1 cellular context compared by ENCODE assay signal in the genomic region with DNA sequence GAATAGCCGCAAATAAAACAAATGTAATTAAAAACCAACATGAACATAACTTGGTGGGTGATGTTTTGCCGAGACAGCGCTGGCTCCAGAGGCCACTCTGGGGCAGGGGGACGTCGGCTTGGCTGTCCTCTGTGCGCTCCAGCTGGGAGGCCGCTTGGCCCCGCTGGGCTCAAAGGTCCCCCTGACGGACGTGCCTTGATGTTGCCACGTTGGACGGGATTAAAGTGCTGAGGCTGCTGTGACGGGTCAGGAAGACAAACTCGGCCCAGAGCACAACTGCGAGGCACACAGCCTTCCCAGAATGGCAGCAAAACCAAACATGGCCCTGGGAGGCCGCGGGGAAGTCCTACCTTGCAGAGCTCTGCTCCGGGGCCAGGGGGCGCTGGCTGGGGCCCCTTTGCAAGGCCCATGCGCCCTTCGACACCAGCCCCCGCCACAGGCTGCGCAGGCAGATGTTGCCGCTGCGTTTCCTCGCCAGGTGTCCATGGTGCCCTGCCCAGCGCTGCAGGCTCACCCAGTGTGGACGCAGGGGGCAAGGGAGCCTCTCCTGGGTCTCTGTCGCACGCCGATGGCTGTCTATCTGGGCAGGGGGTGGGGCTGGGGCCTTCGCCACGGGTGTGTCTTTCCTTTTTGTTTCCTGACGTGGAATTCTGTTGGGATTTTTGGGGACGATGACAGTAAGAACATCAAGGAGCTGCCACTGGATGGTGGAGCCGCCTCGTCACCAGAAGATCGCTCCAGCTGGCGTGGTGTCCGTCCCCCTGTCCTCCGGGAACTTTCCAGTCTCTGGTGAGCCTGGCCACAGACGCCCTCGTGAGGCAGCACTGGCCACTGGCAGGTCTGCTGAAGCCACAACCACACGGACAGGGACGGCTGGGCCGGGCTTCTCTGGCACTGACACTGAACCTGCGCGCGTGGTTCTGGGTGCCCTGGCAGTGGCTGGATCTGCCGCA.
TF ChIP-seq lines count a peak whose summit lies in the region.

No MANE protein-coding gene starts in this region.

TF ChIP-seq in HepG2, 621 proteins besides CTCF, POLR2A, EP300 and RAD21 (continued from another document and continues in another):
- TF ChIP-seq, protein P1, sequence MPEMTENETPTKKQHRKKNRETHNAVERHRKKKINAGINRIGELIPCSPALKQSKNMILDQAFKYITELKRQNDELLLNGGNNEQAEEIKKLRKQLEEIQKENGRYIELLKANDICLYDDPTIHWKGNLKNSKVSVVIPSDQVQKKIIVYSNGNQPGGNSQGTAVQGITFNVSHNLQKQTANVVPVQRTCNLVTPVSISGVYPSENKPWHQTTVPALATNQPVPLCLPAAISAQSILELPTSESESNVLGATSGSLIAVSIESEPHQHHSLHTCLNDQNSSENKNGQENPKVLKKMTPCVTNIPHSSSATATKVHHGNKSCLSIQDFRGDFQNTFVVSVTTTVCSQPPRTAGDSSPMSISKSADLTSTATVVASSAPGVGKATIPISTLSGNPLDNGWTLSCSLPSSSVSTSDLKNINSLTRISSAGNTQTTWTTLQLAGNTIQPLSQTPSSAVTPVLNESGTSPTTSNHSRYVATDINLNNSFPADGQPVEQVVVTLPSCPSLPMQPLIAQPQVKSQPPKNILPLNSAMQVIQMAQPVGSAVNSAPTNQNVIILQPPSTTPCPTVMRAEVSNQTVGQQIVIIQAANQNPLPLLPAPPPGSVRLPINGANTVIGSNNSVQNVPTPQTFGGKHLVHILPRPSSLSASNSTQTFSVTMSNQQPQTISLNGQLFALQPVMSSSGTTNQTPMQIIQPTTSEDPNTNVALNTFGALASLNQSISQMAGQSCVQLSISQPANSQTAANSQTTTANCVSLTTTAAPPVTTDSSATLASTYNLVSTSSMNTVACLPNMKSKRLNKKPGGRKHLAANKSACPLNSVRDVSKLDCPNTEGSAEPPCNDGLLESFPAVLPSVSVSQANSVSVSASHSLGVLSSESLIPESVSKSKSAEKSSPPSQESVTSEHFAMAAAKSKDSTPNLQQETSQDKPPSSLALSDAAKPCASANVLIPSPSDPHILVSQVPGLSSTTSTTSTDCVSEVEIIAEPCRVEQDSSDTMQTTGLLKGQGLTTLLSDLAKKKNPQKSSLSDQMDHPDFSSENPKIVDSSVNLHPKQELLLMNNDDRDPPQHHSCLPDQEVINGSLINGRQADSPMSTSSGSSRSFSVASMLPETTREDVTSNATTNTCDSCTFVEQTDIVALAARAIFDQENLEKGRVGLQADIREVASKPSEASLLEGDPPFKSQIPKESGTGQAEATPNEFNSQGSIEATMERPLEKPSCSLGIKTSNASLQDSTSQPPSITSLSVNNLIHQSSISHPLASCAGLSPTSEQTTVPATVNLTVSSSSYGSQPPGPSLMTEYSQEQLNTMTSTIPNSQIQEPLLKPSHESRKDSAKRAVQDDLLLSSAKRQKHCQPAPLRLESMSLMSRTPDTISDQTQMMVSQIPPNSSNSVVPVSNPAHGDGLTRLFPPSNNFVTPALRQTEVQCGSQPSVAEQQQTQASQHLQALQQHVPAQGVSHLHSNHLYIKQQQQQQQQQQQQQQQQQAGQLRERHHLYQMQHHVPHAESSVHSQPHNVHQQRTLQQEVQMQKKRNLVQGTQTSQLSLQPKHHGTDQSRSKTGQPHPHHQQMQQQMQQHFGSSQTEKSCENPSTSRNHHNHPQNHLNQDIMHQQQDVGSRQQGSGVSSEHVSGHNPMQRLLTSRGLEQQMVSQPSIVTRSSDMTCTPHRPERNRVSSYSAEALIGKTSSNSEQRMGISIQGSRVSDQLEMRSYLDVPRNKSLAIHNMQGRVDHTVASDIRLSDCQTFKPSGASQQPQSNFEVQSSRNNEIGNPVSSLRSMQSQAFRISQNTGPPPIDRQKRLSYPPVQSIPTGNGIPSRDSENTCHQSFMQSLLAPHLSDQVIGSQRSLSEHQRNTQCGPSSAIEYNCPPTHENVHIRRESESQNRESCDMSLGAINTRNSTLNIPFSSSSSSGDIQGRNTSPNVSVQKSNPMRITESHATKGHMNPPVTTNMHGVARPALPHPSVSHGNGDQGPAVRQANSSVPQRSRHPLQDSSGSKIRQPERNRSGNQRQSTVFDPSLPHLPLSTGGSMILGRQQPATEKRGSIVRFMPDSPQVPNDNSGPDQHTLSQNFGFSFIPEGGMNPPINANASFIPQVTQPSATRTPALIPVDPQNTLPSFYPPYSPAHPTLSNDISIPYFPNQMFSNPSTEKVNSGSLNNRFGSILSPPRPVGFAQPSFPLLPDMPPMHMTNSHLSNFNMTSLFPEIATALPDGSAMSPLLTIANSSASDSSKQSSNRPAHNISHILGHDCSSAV (CRISPR knock-in tag; IDR thresholded peaks at IDR 0.05; ENCODE audit: borderline replicate concordance) = no peak; the same call in 1 of the 2 replicates
- TF ChIP-seq, protein P2, sequence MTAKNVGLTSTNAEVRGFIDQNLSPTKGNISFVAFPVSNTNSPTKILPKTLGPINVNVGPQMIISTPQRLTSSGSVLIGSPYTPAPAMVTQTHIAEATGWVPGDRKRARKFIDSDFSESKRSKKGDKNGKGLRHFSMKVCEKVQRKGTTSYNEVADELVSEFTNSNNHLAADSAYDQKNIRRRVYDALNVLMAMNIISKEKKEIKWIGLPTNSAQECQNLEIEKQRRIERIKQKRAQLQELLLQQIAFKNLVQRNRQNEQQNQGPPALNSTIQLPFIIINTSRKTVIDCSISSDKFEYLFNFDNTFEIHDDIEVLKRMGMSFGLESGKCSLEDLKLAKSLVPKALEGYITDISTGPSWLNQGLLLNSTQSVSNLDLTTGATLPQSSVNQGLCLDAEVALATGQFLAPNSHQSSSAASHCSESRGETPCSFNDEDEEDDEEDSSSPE (CRISPR knock-in tag; IDR thresholded peaks at IDR 0.05) = no peak
- TF ChIP-seq, protein P3, sequence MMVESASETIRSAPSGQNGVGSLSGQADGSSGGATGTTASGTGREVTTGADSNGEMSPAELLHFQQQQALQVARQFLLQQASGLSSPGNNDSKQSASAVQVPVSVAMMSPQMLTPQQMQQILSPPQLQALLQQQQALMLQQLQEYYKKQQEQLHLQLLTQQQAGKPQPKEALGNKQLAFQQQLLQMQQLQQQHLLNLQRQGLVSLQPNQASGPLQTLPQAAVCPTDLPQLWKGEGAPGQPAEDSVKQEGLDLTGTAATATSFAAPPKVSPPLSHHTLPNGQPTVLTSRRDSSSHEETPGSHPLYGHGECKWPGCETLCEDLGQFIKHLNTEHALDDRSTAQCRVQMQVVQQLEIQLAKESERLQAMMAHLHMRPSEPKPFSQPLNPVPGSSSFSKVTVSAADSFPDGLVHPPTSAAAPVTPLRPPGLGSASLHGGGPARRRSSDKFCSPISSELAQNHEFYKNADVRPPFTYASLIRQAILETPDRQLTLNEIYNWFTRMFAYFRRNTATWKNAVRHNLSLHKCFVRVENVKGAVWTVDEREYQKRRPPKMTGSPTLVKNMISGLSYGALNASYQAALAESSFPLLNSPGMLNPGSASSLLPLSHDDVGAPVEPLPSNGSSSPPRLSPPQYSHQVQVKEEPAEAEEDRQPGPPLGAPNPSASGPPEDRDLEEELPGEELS (CRISPR knock-in tag; IDR thresholded peaks at IDR 0.05) = peak; percentile 42; the same call in 1 of the 2 replicates
- TF ChIP-seq, protein P4, sequence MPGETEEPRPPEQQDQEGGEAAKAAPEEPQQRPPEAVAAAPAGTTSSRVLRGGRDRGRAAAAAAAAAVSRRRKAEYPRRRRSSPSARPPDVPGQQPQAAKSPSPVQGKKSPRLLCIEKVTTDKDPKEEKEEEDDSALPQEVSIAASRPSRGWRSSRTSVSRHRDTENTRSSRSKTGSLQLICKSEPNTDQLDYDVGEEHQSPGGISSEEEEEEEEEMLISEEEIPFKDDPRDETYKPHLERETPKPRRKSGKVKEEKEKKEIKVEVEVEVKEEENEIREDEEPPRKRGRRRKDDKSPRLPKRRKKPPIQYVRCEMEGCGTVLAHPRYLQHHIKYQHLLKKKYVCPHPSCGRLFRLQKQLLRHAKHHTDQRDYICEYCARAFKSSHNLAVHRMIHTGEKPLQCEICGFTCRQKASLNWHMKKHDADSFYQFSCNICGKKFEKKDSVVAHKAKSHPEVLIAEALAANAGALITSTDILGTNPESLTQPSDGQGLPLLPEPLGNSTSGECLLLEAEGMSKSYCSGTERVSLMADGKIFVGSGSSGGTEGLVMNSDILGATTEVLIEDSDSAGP (CRISPR knock-in tag; IDR thresholded peaks at IDR 0.05; ENCODE audit: borderline replicate concordance) = peak; percentile 23; the same call in 1 of the 2 replicates
- TF ChIP-seq, protein P5, sequence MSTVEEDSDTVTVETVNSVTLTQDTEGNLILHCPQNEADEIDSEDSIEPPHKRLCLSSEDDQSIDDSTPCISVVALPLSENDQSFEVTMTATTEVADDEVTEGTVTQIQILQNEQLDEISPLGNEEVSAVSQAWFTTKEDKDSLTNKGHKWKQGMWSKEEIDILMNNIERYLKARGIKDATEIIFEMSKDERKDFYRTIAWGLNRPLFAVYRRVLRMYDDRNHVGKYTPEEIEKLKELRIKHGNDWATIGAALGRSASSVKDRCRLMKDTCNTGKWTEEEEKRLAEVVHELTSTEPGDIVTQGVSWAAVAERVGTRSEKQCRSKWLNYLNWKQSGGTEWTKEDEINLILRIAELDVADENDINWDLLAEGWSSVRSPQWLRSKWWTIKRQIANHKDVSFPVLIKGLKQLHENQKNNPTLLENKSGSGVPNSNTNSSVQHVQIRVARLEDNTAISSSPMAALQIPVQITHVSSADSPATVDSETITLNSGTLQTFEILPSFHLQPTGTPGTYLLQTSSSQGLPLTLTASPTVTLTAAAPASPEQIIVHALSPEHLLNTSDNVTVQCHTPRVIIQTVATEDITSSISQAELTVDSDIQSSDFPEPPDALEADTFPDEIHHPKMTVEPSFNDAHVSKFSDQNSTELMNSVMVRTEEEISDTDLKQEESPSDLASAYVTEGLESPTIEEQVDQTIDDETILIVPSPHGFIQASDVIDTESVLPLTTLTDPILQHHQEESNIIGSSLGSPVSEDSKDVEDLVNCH (CRISPR knock-in tag; IDR thresholded peaks at IDR 0.05) = no peak
- TF ChIP-seq ZBTB7B (CRISPR knock-in tag; IDR thresholded peaks at IDR 0.05) (0 out of 2 replicates have a peak, but pooled peaks have one; percentile 9), SNAI1 (CRISPR knock-in tag; IDR thresholded peaks at IDR 0.05; ENCODE audit: borderline replicate concordance) (peak; percentile 60; the same call in 1 of the 2 replicates), ZNF768 (CRISPR knock-in tag; IDR thresholded peaks at IDR 0.05) (peak; percentile 81; the same call in 1 of the 2 replicates), ZNF878 (CRISPR knock-in tag; IDR thresholded peaks at IDR 0.05) (no peak), MED8 (CRISPR knock-in tag; IDR thresholded peaks at IDR 0.05; ENCODE audit: insufficient replicate concordance) (peak; percentile 0), POLR2AphosphoS2 (IDR thresholded peaks at IDR 0.05; ENCODE audit: low read depth, low read length) (no peak), CREM (IDR thresholded peaks at IDR 0.05) (peak; percentile 45; the same call in 1 of the 2 replicates), CREM (CRISPR knock-in tag; IDR thresholded peaks at IDR 0.05) (no peak), MZF1 (CRISPR knock-in tag; IDR thresholded peaks at IDR 0.05; ENCODE audit: borderline replicate concordance) (no peak), SMAD1 (CRISPR knock-in tag; IDR thresholded peaks at IDR 0.05; ENCODE audit: borderline replicate concordance, low read depth) (no peak), HOXA3 (CRISPR knock-in tag; IDR thresholded peaks at IDR 0.05) (peak; percentile 85), AGO1 (IDR thresholded peaks at IDR 0.05; ENCODE audit: low read depth, low read length, poor library complexity, severe bottlenecking) (peak; percentile 30), ZNF772 (CRISPR knock-in tag; IDR thresholded peaks at IDR 0.05) (peak; percentile 26; the same call in 1 of the 2 replicates), SIX4 (CRISPR knock-in tag; IDR thresholded peaks at IDR 0.05) (no peak), NCOR1 (IDR thresholded peaks at IDR 0.05; ENCODE audit: borderline replicate concordance, low read length) (peak; percentile 32; the same call in 1 of the 2 replicates), KDM5A (IDR thresholded peaks at IDR 0.05; ENCODE audit: borderline replicate concordance, low read length) (no peak), GATAD2A (CRISPR knock-in tag; IDR thresholded peaks at IDR 0.05) (peak; percentile 63), ZNF501 (CRISPR knock-in tag; IDR thresholded peaks at IDR 0.05) (peak; percentile 74), ZNF3 (CRISPR knock-in tag; IDR thresholded peaks at IDR 0.05) (no peak), STAG1 (CRISPR knock-in tag; IDR thresholded peaks at IDR 0.05) (peak; percentile 83), RARA (CRISPR knock-in tag; IDR thresholded peaks at IDR 0.05) (peak; percentile 48), ZNF556 (CRISPR knock-in tag; IDR thresholded peaks at IDR 0.05; ENCODE audit: borderline replicate concordance) (peak; percentile 52; the same call in 1 of the 2 replicates), FLYWCH1 (CRISPR knock-in tag; IDR thresholded peaks at IDR 0.05) (0 out of 2 replicates have a peak, but pooled peaks have one; percentile 74), ZSCAN9 (CRISPR knock-in tag; IDR thresholded peaks at IDR 0.05; ENCODE audit: borderline replicate concordance) (no peak)
- TF ChIP-seq, protein P6, sequence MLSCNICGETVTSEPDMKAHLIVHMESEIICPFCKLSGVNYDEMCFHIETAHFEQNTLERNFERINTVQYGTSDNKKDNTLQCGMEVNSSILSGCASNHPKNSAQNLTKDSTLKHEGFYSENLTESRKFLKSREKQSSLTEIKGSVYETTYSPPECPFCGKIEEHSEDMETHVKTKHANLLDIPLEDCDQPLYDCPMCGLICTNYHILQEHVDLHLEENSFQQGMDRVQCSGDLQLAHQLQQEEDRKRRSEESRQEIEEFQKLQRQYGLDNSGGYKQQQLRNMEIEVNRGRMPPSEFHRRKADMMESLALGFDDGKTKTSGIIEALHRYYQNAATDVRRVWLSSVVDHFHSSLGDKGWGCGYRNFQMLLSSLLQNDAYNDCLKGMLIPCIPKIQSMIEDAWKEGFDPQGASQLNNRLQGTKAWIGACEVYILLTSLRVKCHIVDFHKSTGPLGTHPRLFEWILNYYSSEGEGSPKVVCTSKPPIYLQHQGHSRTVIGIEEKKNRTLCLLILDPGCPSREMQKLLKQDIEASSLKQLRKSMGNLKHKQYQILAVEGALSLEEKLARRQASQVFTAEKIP (CRISPR knock-in tag; IDR thresholded peaks at IDR 0.05; ENCODE audit: borderline replicate concordance) = no peak
- TF ChIP-seq, protein P7, sequence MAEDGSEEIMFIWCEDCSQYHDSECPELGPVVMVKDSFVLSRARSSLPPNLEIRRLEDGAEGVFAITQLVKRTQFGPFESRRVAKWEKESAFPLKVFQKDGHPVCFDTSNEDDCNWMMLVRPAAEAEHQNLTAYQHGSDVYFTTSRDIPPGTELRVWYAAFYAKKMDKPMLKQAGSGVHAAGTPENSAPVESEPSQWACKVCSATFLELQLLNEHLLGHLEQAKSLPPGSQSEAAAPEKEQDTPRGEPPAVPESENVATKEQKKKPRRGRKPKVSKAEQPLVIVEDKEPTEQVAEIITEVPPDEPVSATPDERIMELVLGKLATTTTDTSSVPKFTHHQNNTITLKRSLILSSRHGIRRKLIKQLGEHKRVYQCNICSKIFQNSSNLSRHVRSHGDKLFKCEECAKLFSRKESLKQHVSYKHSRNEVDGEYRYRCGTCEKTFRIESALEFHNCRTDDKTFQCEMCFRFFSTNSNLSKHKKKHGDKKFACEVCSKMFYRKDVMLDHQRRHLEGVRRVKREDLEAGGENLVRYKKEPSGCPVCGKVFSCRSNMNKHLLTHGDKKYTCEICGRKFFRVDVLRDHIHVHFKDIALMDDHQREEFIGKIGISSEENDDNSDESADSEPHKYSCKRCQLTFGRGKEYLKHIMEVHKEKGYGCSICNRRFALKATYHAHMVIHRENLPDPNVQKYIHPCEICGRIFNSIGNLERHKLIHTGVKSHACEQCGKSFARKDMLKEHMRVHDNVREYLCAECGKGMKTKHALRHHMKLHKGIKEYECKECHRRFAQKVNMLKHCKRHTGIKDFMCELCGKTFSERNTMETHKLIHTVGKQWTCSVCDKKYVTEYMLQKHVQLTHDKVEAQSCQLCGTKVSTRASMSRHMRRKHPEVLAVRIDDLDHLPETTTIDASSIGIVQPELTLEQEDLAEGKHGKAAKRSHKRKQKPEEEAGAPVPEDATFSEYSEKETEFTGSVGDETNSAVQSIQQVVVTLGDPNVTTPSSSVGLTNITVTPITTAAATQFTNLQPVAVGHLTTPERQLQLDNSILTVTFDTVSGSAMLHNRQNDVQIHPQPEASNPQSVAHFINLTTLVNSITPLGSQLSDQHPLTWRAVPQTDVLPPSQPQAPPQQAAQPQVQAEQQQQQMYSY (CRISPR knock-in tag; IDR thresholded peaks at IDR 0.05) = no peak
